21 cellular contexts compared by ENCODE assay signal in the genomic region with DNA sequence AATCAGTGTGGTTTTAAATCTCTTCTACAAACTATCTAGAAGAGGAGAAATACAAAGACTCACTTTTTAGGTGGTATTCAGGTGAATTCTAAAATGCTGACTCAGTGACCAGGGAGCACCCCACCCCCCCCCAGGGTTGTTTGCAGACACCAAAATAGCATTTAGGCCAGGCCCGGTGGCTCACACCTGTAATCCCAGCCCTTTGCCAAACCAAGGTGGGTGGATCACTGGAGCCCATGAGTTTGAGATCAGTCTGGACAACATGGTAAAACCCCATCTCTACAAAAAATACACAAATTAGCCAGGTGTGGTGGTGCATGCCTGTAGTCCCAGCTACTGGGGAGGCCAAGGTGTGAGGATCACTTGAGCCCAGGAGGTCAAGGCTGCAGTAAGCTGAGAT.
DNase-seq lines count a peak whose midpoint lies in the region; ATAC-seq, FAIRE-seq and TF ChIP-seq lines count a peak whose summit lies in the region.
"Had no signal": no experiment of that assay in that cellular context is flagged by ENCODE, and none has a peak within 500 bp of the region (broad histone marks: within the 10 kb centered on the region; RNA-seq: fewer than 3 reads in every experiment).

No MANE protein-coding gene starts in this region.

- H2BK120ac ChIP-seq in H1 (replicated peaks; ENCODE audit: low read depth, low read length), result no peak overlapping the region

- no peak for TF ChIP-seq EP300 in H1 (IDR thresholded peaks at IDR 0.05; ENCODE audit: borderline replicate concordance in 1 of 2, low read depth in 2 of 2, low read length in 2 of 2)

- H3K9ac ChIP-seq in H1 (replicated peaks in 1 of 4; ENCODE audit: extremely low read depth in 1 of 4, low read depth in 3 of 4, low read length in 3 of 4), result no peak overlapping the region

- no peak overlapping the region for H3K18ac ChIP-seq in H1 (ENCODE audit: extremely low read depth, low read length)

- no peak overlapping the region for H3K27ac ChIP-seq in H1 (ENCODE audit: low read depth, low read length)
- no peak overlapping the region for H3K27ac ChIP-seq in spleen
- no peak overlapping the region for H3K27ac ChIP-seq in esophagus squamous epithelium
- H3K27ac ChIP-seq: 22Rv1 had no signal

- H3K79me2 ChIP-seq in H1 (ENCODE audit: control insufficient read depth in 1 of 2, insufficient read depth in 2 of 2, low read length in 2 of 2), result no peaks in the 10 kb centered on the region

- H3K23me2 ChIP-seq in H1 (ENCODE audit: low read depth, low read length), result peaks cover 5% of the 10 kb centered on the region; the same call in 1 of the 2 replicates

- H2BK12ac ChIP-seq in H1 (ENCODE audit: low read depth, low read length), result no peak overlapping the region

- H2BK15ac ChIP-seq in H1 (ENCODE audit: low read length), result no peak overlapping the region

- H2BK20ac ChIP-seq in H1 (ENCODE audit: low read length), result no peak overlapping the region

- WGBS in H1 (ENCODE audit: extremely low coverage in 1 of 2, insufficient coverage in 1 of 2, insufficient read length in 1 of 2, insufficient replicate concordance in 2 of 2, low coverage in 1 of 2, low lambda C conversion rate in 2 of 2, missing lambda C conversion rate in 1 of 2), 2 experiments, result 67% methylated on average over 1 of the region's 1 CpG; no CpG with 5 or more reads in 1 of the 2 experiments
- whole genome bisulfite sequencing in spleen, 5 donors, result 71 to 95% (median 89%) methylated on average over 1 of the region's 1 CpG
- WGBS in esophagus squamous epithelium, 2 donors, result 67% methylated on average over 1 of the region's 1 CpG; no CpG with 5 or more reads in 1 of the 2 donors

- H3K4ac ChIP-seq in H1 (replicated peaks; ENCODE audit: insufficient read length, low read depth, low read length), result no peak overlapping the region

- no peaks in the 10 kb centered on the region for H3K36me3 ChIP-seq in H1 (ENCODE audit: control insufficient read depth in 2 of 4, insufficient read depth in 4 of 4, low read length in 3 of 4)
- peaks cover 0 to 18% (median 0%) of the 10 kb centered on the region in 6 donors for H3K36me3 ChIP-seq in spleen
- no peaks in the 10 kb centered on the region for H3K36me3 ChIP-seq in esophagus squamous epithelium

- no peak for TF ChIP-seq CTCF in H1 (IDR thresholded peaks at IDR 0.05; ENCODE audit: control extremely low read depth in 1 of 3, insufficient read depth in 1 of 3, low read depth in 1 of 3, low read length in 3 of 3)
- no peak for TF ChIP-seq CTCF in spleen (IDR thresholded peaks at IDR 0.05 in 8 of 11, conservative IDR thresholded peaks at IDR 0.05 in 3 of 11)
- no peak for TF ChIP-seq CTCF in esophagus squamous epithelium (IDR thresholded peaks at IDR 0.05)

- no peak overlapping the region for H3K56ac ChIP-seq in H1 (replicated peaks; ENCODE audit: insufficient read length, low read depth, low read length)

- H3K14ac ChIP-seq in H1 (ENCODE audit: insufficient read length), result no peak overlapping the region

- TF ChIP-seq POLR2A in H1 (IDR thresholded peaks at IDR 0.05; ENCODE audit: control extremely low read depth in 1 of 2, low read depth in 2 of 2, low read length in 2 of 2) (no peak), spleen (IDR thresholded peaks at IDR 0.05) (no peak), esophagus squamous epithelium (IDR thresholded peaks at IDR 0.05) (no peak)

- peaks cover 0 to under 1% (median 0%) of the 10 kb centered on the region in 4 experiments; a peak in 3 of 7 replicates for H3K4me1 ChIP-seq in H1 (replicated peaks in 1 of 4; ENCODE audit: control insufficient read depth in 3 of 4, insufficient read depth in 4 of 4, low read length in 3 of 4)
- peaks cover 10 to 44% (median 40%) of the 10 kb centered on the region in 6 donors for H3K4me1 ChIP-seq in spleen
- peaks cover 5 to 22% (median 16%) of the 10 kb centered on the region in 3 donors for H3K4me1 ChIP-seq in esophagus squamous epithelium

- POLR2A ChIA-PET in H1 (lab: Charles Lee; ENCODE audit: partially characterized antibody), result no interaction called here

- H3K4me2 ChIP-seq in H1 (ENCODE audit: insufficient read depth in 1 of 2, low read depth in 2 of 2, low read length in 2 of 2), result no peak overlapping the region
- H3K4me2 ChIP-seq: GM23338 had no signal

- no peak overlapping the region for H4K91ac ChIP-seq in H1 (replicated peaks; ENCODE audit: insufficient read length, low read length)

- no peak overlapping the region for H2AFZ ChIP-seq in H1 (ENCODE audit: low read length)
- H2AFZ ChIP-seq: GM23338 had no signal

- H3K9me3 ChIP-seq in H1 (ENCODE audit: insufficient read depth in 2 of 2, low read depth in 1 of 2, low read length in 1 of 2) (no peaks in the 10 kb centered on the region), spleen (no peaks in the 10 kb centered on the region), esophagus squamous epithelium (no peaks in the 10 kb centered on the region)
- H3K9me3 ChIP-seq: Caco-2 had no signal

- H3K79me1 ChIP-seq in H1 (ENCODE audit: low read depth, low read length), result no peaks in the 10 kb centered on the region

- H4K8ac ChIP-seq in H1 (ENCODE audit: extremely low read depth, insufficient read depth, low read length), result no peak overlapping the region

- no peak overlapping the region for H3K23ac ChIP-seq in H1 (ENCODE audit: insufficient read length)

- no peak overlapping the region for H2BK5ac ChIP-seq in H1 (ENCODE audit: low read depth, low read length)

- H3K4me3 ChIP-seq in H1 (ENCODE audit: extremely low read depth in 1 of 4, insufficient read depth in 2 of 4, low read depth in 3 of 4, low read length in 4 of 4) (no peak overlapping the region), spleen (no peak overlapping the region), esophagus squamous epithelium (no peak overlapping the region)
- H3K4me3 ChIP-seq: GM23338 had no signal

- intact Hi-C loops in cardiac septum (cut with DNase I) (loop anchor here (5.0 kb wide), 1 partner anchor 97 kb away; no protein-coding TSS in a partner anchor), left ventricle myocardium superior (cut with micrococcal nuclease) (no loop called here), spleen (cut with DNase I; ENCODE audit: low total_unique reads) (loop anchor here (5.0 kb wide), 2 partner anchors 97 to 192 kb away; no protein-coding TSS in a partner anchor), esophagus squamous epithelium (cut with DNase I) (loop anchor here (10.0 kb wide), 3 partner anchors 100 to 1090 kb away; no protein-coding TSS in a partner anchor)

- in situ Hi-C loops in ACHN (cut with HindIII; ENCODE audit: low pct_ligation_motif_present, low pct_unique_long_range_greater_than_20kb, low sequenced_read_pairs), result no loop called here

- CTCF ChIA-PET in H1 (lab: Charles Lee; ENCODE audit: partially characterized antibody), result interaction anchor here (0.7 to 5.3 kb wide), 2 partner anchors 12 to 96 kb away, joined by 4 to 39 read pairs; no protein-coding TSS in a partner anchor

- FAIRE-seq in H1 (lab: Jason Lieb, UNC), result no peak
- FAIRE-seq: A204.1, G401.6, GM12891, GM18507, H54 had no signal

- H4K5ac ChIP-seq in H1 (ENCODE audit: insufficient read length, low read depth, low read length), result no peak overlapping the region

- H4K20me1 ChIP-seq in H1 (replicated peaks in 1 of 2; ENCODE audit: control insufficient read depth in 1 of 2, insufficient read depth in 2 of 2, low read length in 2 of 2), result no peaks in the 10 kb centered on the region

- TF ChIP-seq RAD21 in H1 (IDR thresholded peaks at IDR 0.05 in 1 of 2, conservative IDR thresholded peaks at IDR 0.05 in 1 of 2; ENCODE audit: low read depth in 2 of 2, low read length in 2 of 2), result no peak

- no peak for ATAC-seq in left ventricle myocardium superior
- ATAC-seq: GM23338 had no signal

- H3K27me3 ChIP-seq in H1 (replicated peaks in 1 of 4; ENCODE audit: control insufficient read depth in 3 of 4, extremely low read depth in 1 of 4, insufficient read depth in 3 of 4, low read length in 3 of 4) (peaks cover 0 to 2% (median 1%) of the 10 kb centered on the region in 4 experiments; a peak in 5 of 7 replicates), spleen (replicated peaks in 1 of 7) (peaks cover 0 to 11% (median 4%) of the 10 kb centered on the region in 7 donors), esophagus squamous epithelium (peaks cover 0 to 5% (median 0%) of the 10 kb centered on the region in 4 donors)

- peak; percentile 10 for DNase-seq in cardiac septum (ENCODE audit: low spot score)
- DNase-seq in left ventricle myocardium superior, result no peak
- peak; percentile 32 for DNase-seq in RPMI8226
- no peak for DNase-seq in H1 (ENCODE audit: low read depth in 1 of 2, low spot score in 2 of 2)
- DNase-seq in spleen, result peak; percentile 16
- DNase-seq in esophagus squamous epithelium (lab: John Stamatoyannopoulos, UW), result no peak
- no peak for DNase-seq in activated T-cell treated with anti-CD3 and anti-CD28 coated beads, Interleukin-2, amount 50 U/mL, for 48 hours
- DNase-seq in ACHN, result no peak
- DNase-seq: C1 segment of cervical spinal cord; Caco-2; CD4-positive, alpha-beta memory T cell; DMS153; DND-41; HCEC 1CT had no signal

- H2AK5ac ChIP-seq in H1 (ENCODE audit: low read depth, low read length), result no peak overlapping the region

TF ChIP-seq in H1, 55 proteins besides CTCF, POLR2A, EP300 and RAD21:
- TF ChIP-seq NANOG (IDR thresholded peaks at IDR 0.05; ENCODE audit: insufficient read depth, low read depth, low read length, poor library complexity, severe bottlenecking) (no peak), MAFK (IDR thresholded peaks at IDR 0.05; ENCODE audit: low read depth, low read length) (peak; percentile 12; the same call in 1 of the 2 replicates)

Comparison
In these comparisons a context has a peak if more than half of its experiments do, and no peak if none do; other contexts are left out.
1. DNase-seq: peak in cardiac septum (single experiment), RPMI8226 (single experiment) and spleen (single experiment); none in left ventricle myocardium superior (single experiment), H1 (0 of 2), esophagus squamous epithelium (single experiment), activated T-cell treated with anti-CD3 and anti-CD28 coated beads, Interleukin-2, amount 50 U/mL, for 48 hours (0 of 2) and ACHN (single experiment).